In genomic region chr19:47273313-47274070, GRCh38 we compare ENCODE assay signal across 8 cellular contexts. TPM values are rescaled to one million over a fixed set of nuclear protein-coding genes. Genes with fewer than 3 reads are reported as not detected.
A peak's percentile ranks its signal among the peaks of the same experiment; 100 is the strongest.
DNase-seq lines count a peak whose midpoint lies in the region; ATAC-seq, FAIRE-seq and TF ChIP-seq lines count a peak whose summit lies in the region.

No MANE protein-coding gene starts in this region.

- TF ChIP-seq CTCF in GM13976 (IDR thresholded peaks at IDR 0.05; ENCODE audit: borderline replicate concordance, control extremely low read depth, extremely low read depth, insufficient read depth, missing control alignments) (no peak), astrocyte (IDR thresholded peaks at IDR 0.05; ENCODE audit: insufficient read depth, low read depth, low read length) (no peak), hepatocyte (IDR thresholded peaks at IDR 0.05; ENCODE audit: poor library complexity) (no peak)

- peak; percentile 94 for DNase-seq in GM13976 (ENCODE audit: low spot score)
- peak; percentile 73 for DNase-seq in NCI-H1694 (lab: John Stamatoyannopoulos, UW)
- peak; percentile 84 for DNase-seq in T-helper 22 cell (ENCODE audit: low read depth)
- peak; percentile 87 for DNase-seq in astrocyte (ENCODE audit: low read depth)
- peak; percentile 97 for DNase-seq in hepatocyte (ENCODE audit: low spot score)
- peak; percentile 96 for DNase-seq in retina

- H3K4me1 ChIP-seq in astrocyte (ENCODE audit: insufficient read depth, low read length) (peaks cover 27% of the 10 kb centered on the region), hepatocyte (ENCODE audit: insufficient read depth) (peaks cover 15% of the 10 kb centered on the region)

- ATAC-seq in HG02798 (IDR thresholded peaks at IDR 0.05; ENCODE audit: poor library complexity, unreplicated experiment) (peak; percentile 69), GM18519 (IDR thresholded peaks at IDR 0.05; ENCODE audit: low FRiP score, unreplicated experiment) (no peak)

- peaks cover 16% of the 10 kb centered on the region for H3K36me3 Mint-ChIP-seq in astrocyte (ENCODE audit: low read depth, unreplicated experiment)

- peaks cover 15% of the 10 kb centered on the region for H3K4me1 Mint-ChIP-seq in astrocyte (ENCODE audit: low read depth, unreplicated experiment)

- no peaks in the 10 kb centered on the region for H3K27me3 Mint-ChIP-seq in astrocyte (ENCODE audit: low read depth, unreplicated experiment)

- peak overlapping the region; percentile 89 for H3K4me2 ChIP-seq in astrocyte (ENCODE audit: low read length)
- peak overlapping the region; percentile 88 for H3K4me2 ChIP-seq in hepatocyte

- no peak overlapping the region for H2AFZ ChIP-seq in astrocyte (ENCODE audit: low read depth, low read length)
- H2AFZ ChIP-seq in hepatocyte = peak overlapping the region; percentile 5

- no peak for FAIRE-seq in astrocyte (lab: Jason Lieb, UNC)

- peak overlapping the region; percentile 87 for H3K4me3 Mint-ChIP-seq in astrocyte (ENCODE audit: unreplicated experiment)

- H3K27ac ChIP-seq in astrocyte (ENCODE audit: low read depth, low read length) (peak overlapping the region; percentile 94), hepatocyte (peak overlapping the region; percentile 99)

- H3K9me3 ChIP-seq in astrocyte (ENCODE audit: insufficient read depth, low read depth, low read length) (no peaks in the 10 kb centered on the region), hepatocyte (ENCODE audit: low read depth) (no peaks in the 10 kb centered on the region)

- in situ Hi-C loops in GM13976 (cut with MboI; ENCODE audit: low sequenced_read_pairs, unreplicated experiment) = no loop called here

- no peaks in the 10 kb centered on the region for H3K9me2 ChIP-seq in hepatocyte (replicated peaks; ENCODE audit: insufficient read depth)

- H3K4me3 ChIP-seq in astrocyte (ENCODE audit: insufficient read depth, low read depth, low read length) = peak overlapping the region; percentile 66
- peak overlapping the region; percentile 37 for H3K4me3 ChIP-seq in hepatocyte

- H3K9ac ChIP-seq in astrocyte (ENCODE audit: low read length) = peak overlapping the region; percentile 89

- H3K9me3 Mint-ChIP-seq in astrocyte (ENCODE audit: unreplicated experiment) = no peaks in the 10 kb centered on the region

- under 1% methylated on average over 48 of the region's 54 CpGs for WGBS in hepatocyte (ENCODE audit: low lambda C conversion rate, missing lambda C conversion rate)

- peaks cover 28% of the 10 kb centered on the region for H4K20me1 ChIP-seq in astrocyte (ENCODE audit: insufficient read depth, low read length)
- peaks cover 10% of the 10 kb centered on the region for H4K20me1 ChIP-seq in hepatocyte (ENCODE audit: insufficient read depth, poor library complexity, severe bottlenecking)

- peak overlapping the region; percentile 98 for H3K27ac Mint-ChIP-seq in astrocyte (ENCODE audit: unreplicated experiment)

- H3K36me3 ChIP-seq in astrocyte (ENCODE audit: insufficient read depth, low read length) (peaks cover 3% of the 10 kb centered on the region), hepatocyte (replicated peaks; ENCODE audit: insufficient read depth, low read depth) (no peaks in the 10 kb centered on the region)

- no peaks in the 10 kb centered on the region for H3K79me2 ChIP-seq in astrocyte (ENCODE audit: insufficient read depth, low read length)
- H3K79me2 ChIP-seq in hepatocyte = peaks cover 9% of the 10 kb centered on the region

- H3K27me3 ChIP-seq in astrocyte (ENCODE audit: insufficient read depth, low read length) (no peaks in the 10 kb centered on the region), hepatocyte (no peaks in the 10 kb centered on the region)

RNA-seq across cellular contexts. Expression of gene INAFM1, which starts 1.2 kb away (rescaled TPM):
- 23.6 and 25.7 TPM in 2 replicates for total RNA-seq in astrocyte
- 1.7 and 1.9 TPM in 2 replicates for total RNA-seq in hepatocyte
- polyA plus RNA-seq in hepatocyte = 11.9 and 13.8 TPM in 2 replicates

RNA-seq across cellular contexts. Expression of gene CCDC9, which starts 17.2 kb away (rescaled TPM):
- total RNA-seq in astrocyte (44.6 and 45.5 TPM in 2 replicates), hepatocyte (5.2 and 7.9 TPM in 2 replicates)
- 13.0 and 19.6 TPM in 2 replicates for polyA plus RNA-seq in hepatocyte

RNA-seq across cellular contexts. Expression of gene C5AR1, which starts 36.2 kb away (rescaled TPM):
- total RNA-seq in astrocyte (4.6 and 5.2 TPM in 2 replicates), hepatocyte (0.43 and 0.96 TPM in 2 replicates)
- polyA plus RNA-seq in hepatocyte = 0.99 and 3.2 TPM in 2 replicates

RNA-seq across cellular contexts. Expression of gene BBC3, which starts 42.5 kb away (rescaled TPM):
- 43.5 and 54.6 TPM in 2 replicates for total RNA-seq in astrocyte
- 8.0 and 9.9 TPM in 2 replicates for total RNA-seq in hepatocyte
- 14.7 and 22.0 TPM in 2 replicates for polyA plus RNA-seq in hepatocyte

RNA-seq across cellular contexts. Expression of gene C5AR2, which starts 58.5 kb away (rescaled TPM):
- total RNA-seq in astrocyte (not detected in 2 replicates), hepatocyte (0.53 TPM in 1 of 2 replicates, not detected in the other)
- polyA plus RNA-seq in hepatocyte = 0.24 TPM in 1 of 2 replicates, not detected in the other
